ENCODE assay signal across 29 cellular contexts in genomic region chr11:42296910-42297309, GRCh38.
"Had no signal": no experiment of that assay in that cellular context is flagged by ENCODE, and none has a peak within 500 bp of the region (broad histone marks: within the 10 kb centered on the region; RNA-seq: fewer than 3 reads in every experiment).

No MANE protein-coding gene starts in this region.

- DNase-seq: stimulated activated CD4-positive, alpha-beta T cell treated with anti-CD3 and anti-CD28 coated beads, Interleukin-2, amount 100 ng/mL, for 48 hours; stimulated activated CD4-positive, alpha-beta T cell treated with anti-CD3 and anti-CD28 coated beads, Interleukin-4, amount 100 ng/mL, for 1 hour; stimulated activated CD4-positive, alpha-beta T cell treated with anti-CD3 and anti-CD28 coated beads, Interleukin-4, amount 100 ng/mL, for 24 hours; stimulated activated CD4-positive, alpha-beta T cell treated with anti-CD3 and anti-CD28 coated beads, Interleukin-4, amount 100 ng/mL, for 4 hours; stimulated activated CD8-positive, alpha-beta memory T cell treated with anti-CD3 and anti-CD28 coated beads, Interleukin-4, amount 100 ng/mL, for 48 hours; stimulated activated naive B cell treated with anti-CD40 and anti-IgM and Interleukin-4, amounts not matched to agents 10 μg/mL and 1 μg/mL and 100 μg/mL, for 72 hours; stimulated activated naive CD4-positive, alpha-beta T cell; stimulated activated naive CD4-positive, alpha-beta T cell treated with Interleukin-2 at 50 U/mL for 16 hours; stimulated activated naive CD8-positive, alpha-beta T cell treated with anti-CD3 and anti-CD28 coated beads, Interleukin-15, amount 100 ng/mL, for 72 hours; stimulated activated naive CD8-positive, alpha-beta T cell treated with anti-CD3 and anti-CD28 coated beads, Interleukin-15, Interleukin-2, amounts not matched to agents 100 U/mL and 50 U/mL, for 24 hours; stomach; substantia nigra; testis; thyroid gland; tibial artery; transverse colon; trophoblast cell; upper lobe of left lung; upper lobe of right lung; uterus had no signal

- H3K36me3 ChIP-seq: stomach, suprapubic skin, thoracic aorta, thyroid gland, tibial artery, tibial nerve, transverse colon, upper lobe of left lung, upper lobe of right lung, uterus, vagina had no signal

- H3K27me3 Mint-ChIP-seq: stimulated activated memory B cell treated with anti-CD40 and anti-IgM and Interleukin-4, amounts not matched to agents 10 μg/mL and 1 μg/mL and 100 μg/mL, for 72 hours; stimulated activated naive B cell treated with anti-CD40 and anti-IgM and Interleukin-4, amounts not matched to agents 10 μg/mL and 1 μg/mL and 100 μg/mL, for 72 hours; stimulated activated naive CD8-positive, alpha-beta T cell treated with anti-CD3 and anti-CD28 coated beads, Interleukin-15, amount 100 ng/mL, for 72 hours; stimulated activated naive CD8-positive, alpha-beta T cell treated with anti-CD3 and anti-CD28 coated beads, Interleukin-15, Interleukin-2, amounts not matched to agents 100 ng/mL and 50 ng/mL, for 24 hours; type B pancreatic cell had no signal

- H3K4me1 ChIP-seq: stomach, suprapubic skin, testis, thyroid gland, tibial artery, tibial nerve, transverse colon, upper lobe of left lung, upper lobe of right lung, uterus, vagina had no signal

- H3K9me3 ChIP-seq: suprapubic skin, testis, thyroid gland, tibial artery, transverse colon, upper lobe of right lung, uterus, vagina had no signal

- H3K27me3 ChIP-seq: stomach, suprapubic skin, testis, thyroid gland, tibial artery, tibial nerve, transverse colon, upper lobe of left lung, upper lobe of right lung, uterus, vagina had no signal

- ATAC-seq: stimulated activated effector memory CD8-positive, alpha-beta T cell treated with anti-CD3 and anti-CD28 coated beads, Interleukin-12 subunit alpha, Interleukin-12 subunit beta, amount 100 ng/mL, for 72 hours; stimulated activated memory B cell treated with anti-CD40 and anti-IgM and Interleukin-4, amounts not matched to agents 10 μg/mL and 1 μg/mL and 100 μg/mL, for 72 hours; stimulated activated naive B cell treated with anti-CD40 and anti-IgM and Interleukin-4, amounts not matched to agents 10 μg/mL and 1 μg/mL and 100 μg/mL, for 72 hours; stimulated activated naive CD8-positive, alpha-beta T cell treated with anti-CD3 and anti-CD28 coated beads, Interleukin-15, amount 100 ng/mL, for 72 hours; stimulated activated naive CD8-positive, alpha-beta T cell treated with anti-CD3 and anti-CD28 coated beads, Interleukin-15, Interleukin-2, amounts not matched to agents 100 U/mL and 50 U/mL, for 24 hours; upper lobe of right lung had no signal

- H3K36me3 Mint-ChIP-seq: stimulated activated effector memory CD8-positive, alpha-beta T cell treated with anti-CD3 and anti-CD28 coated beads, Interleukin-12 subunit alpha, Interleukin-12 subunit beta, amount 100 ng/mL, for 72 hours; stimulated activated memory B cell treated with anti-CD40 and anti-IgM and Interleukin-4, amounts not matched to agents 10 μg/mL and 1 μg/mL and 100 μg/mL, for 72 hours; stimulated activated naive B cell treated with anti-CD40 and anti-IgM and Interleukin-4, amounts not matched to agents 10 μg/mL and 1 μg/mL and 100 μg/mL, for 72 hours; type B pancreatic cell had no signal

- H3K27ac Mint-ChIP-seq: stimulated activated effector memory CD8-positive, alpha-beta T cell treated with anti-CD3 and anti-CD28 coated beads, Interleukin-12 subunit alpha, Interleukin-12 subunit beta, amount 100 ng/mL, for 72 hours; stimulated activated memory B cell treated with anti-CD40 and anti-IgM and Interleukin-4, amounts not matched to agents 10 μg/mL and 1 μg/mL and 100 μg/mL, for 72 hours; stimulated activated naive B cell treated with anti-CD40 and anti-IgM and Interleukin-4, amounts not matched to agents 10 μg/mL and 1 μg/mL and 100 μg/mL, for 72 hours; stimulated activated naive CD8-positive, alpha-beta T cell treated with anti-CD3 and anti-CD28 coated beads, Interleukin-15, amount 100 ng/mL, for 72 hours; stimulated activated naive CD8-positive, alpha-beta T cell treated with anti-CD3 and anti-CD28 coated beads, Interleukin-15, Interleukin-2, amounts not matched to agents 100 ng/mL and 50 ng/mL, for 24 hours; type B pancreatic cell had no signal

- H3K4me1 Mint-ChIP-seq: stimulated activated effector memory CD8-positive, alpha-beta T cell treated with anti-CD3 and anti-CD28 coated beads, Interleukin-12 subunit alpha, Interleukin-12 subunit beta, amount 100 ng/mL, for 72 hours; stimulated activated memory B cell treated with anti-CD40 and anti-IgM and Interleukin-4, amounts not matched to agents 10 μg/mL and 1 μg/mL and 100 μg/mL, for 72 hours; stimulated activated naive B cell treated with anti-CD40 and anti-IgM and Interleukin-4, amounts not matched to agents 10 μg/mL and 1 μg/mL and 100 μg/mL, for 72 hours; stimulated activated naive CD8-positive, alpha-beta T cell treated with anti-CD3 and anti-CD28 coated beads, Interleukin-15, amount 100 ng/mL, for 72 hours had no signal

- H3K4me3 ChIP-seq: stomach, suprapubic skin, testis, thoracic aorta, thyroid gland, tibial artery, tibial nerve, transverse colon, upper lobe of left lung, upper lobe of right lung, uterus, vagina had no signal

- H3K27ac ChIP-seq: stomach, suprapubic skin, testis, thoracic aorta, thyroid gland, tibial artery, tibial nerve, transverse colon, upper lobe of left lung, upper lobe of right lung, uterus, vagina had no signal

- H3K9me3 Mint-ChIP-seq: type B pancreatic cell had no signal

- FAIRE-seq: urothelium cell line had no signal

- H3K4me3 Mint-ChIP-seq: stimulated activated effector memory CD8-positive, alpha-beta T cell treated with anti-CD3 and anti-CD28 coated beads, Interleukin-12 subunit alpha, Interleukin-12 subunit beta, amount 100 ng/mL, for 72 hours; stimulated activated memory B cell treated with anti-CD40 and anti-IgM and Interleukin-4, amounts not matched to agents 10 μg/mL and 1 μg/mL and 100 μg/mL, for 72 hours; stimulated activated naive B cell treated with anti-CD40 and anti-IgM and Interleukin-4, amounts not matched to agents 10 μg/mL and 1 μg/mL and 100 μg/mL, for 72 hours; stimulated activated naive CD8-positive, alpha-beta T cell treated with anti-CD3 and anti-CD28 coated beads, Interleukin-15, amount 100 ng/mL, for 72 hours; stimulated activated naive CD8-positive, alpha-beta T cell treated with anti-CD3 and anti-CD28 coated beads, Interleukin-15, Interleukin-2, amounts not matched to agents 100 ng/mL and 50 ng/mL, for 24 hours; type B pancreatic cell had no signal
